ENCODE assay signal across 15 cellular contexts in the genomic region with DNA sequence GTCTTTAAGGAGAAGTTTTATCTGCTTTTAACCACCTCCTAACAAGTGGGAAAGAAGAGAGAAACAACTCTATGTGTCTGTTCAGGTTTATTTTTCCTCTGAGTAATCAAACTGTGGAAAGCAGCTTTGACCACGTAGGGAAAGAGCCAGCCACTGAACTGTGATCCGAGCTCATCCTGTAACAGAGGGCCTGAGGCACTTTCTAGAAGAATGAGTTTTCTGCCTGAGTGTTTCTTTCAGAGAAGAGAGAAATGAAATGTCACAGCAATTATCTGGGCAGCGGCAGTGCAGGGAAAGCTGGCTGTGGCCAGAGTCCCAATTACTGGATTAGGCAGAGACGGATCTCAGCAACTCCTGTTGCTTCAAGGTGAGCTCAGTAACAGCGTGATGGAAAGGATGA.
DNase-seq lines count a peak whose midpoint lies in the region; ATAC-seq and TF ChIP-seq lines count a peak whose summit lies in the region.
"Had no signal": no experiment of that assay in that cellular context is flagged by ENCODE, and none has a peak within 500 bp of the region (broad histone marks: within the 10 kb centered on the region; RNA-seq: fewer than 3 reads in every experiment).

No MANE protein-coding gene starts in this region.

- TF ChIP-seq RAD21 in SK-N-SH (IDR thresholded peaks at IDR 0.05; ENCODE audit: low read length) = no peak

- no peak overlapping the region for H2AFZ ChIP-seq in SK-N-SH (ENCODE audit: low read depth)

- H3K4me2 ChIP-seq in SK-N-SH = no peak overlapping the region

- ATAC-seq in SK-N-SH treated with all-trans-retinoic acid at 6 μM for 48 hours (no peak), WTC11 (0 out of 2 replicates have a peak, but pooled peaks have one; percentile 41), foreskin keratinocyte (peak; percentile 82), GM18907 (IDR thresholded peaks at IDR 0.05; ENCODE audit: unreplicated experiment) (no peak)
- ATAC-seq: activated CD4-positive, alpha-beta T cell treated with anti-CD3 and anti-CD28 coated beads for 36 hours; activated naive CD4-positive, alpha-beta T cell treated with anti-CD3 and anti-CD28 coated beads, Interleukin-2, amount 50 U/mL, for 72 hours had no signal

- peaks cover 4% of the 10 kb centered on the region; the same call in 1 of the 2 replicates for H3K9me3 ChIP-seq in SK-N-SH

- TF ChIP-seq EP300 in SK-N-SH (IDR thresholded peaks at IDR 0.05; ENCODE audit: borderline replicate concordance in 1 of 2, low read depth in 1 of 2, low read length in 1 of 2) = no peak

- no peaks in the 10 kb centered on the region for H3K36me3 ChIP-seq in SK-N-SH (replicated peaks in 1 of 2; ENCODE audit: control insufficient read depth in 1 of 2, insufficient read depth in 2 of 2, low read length in 1 of 2)

- H3K36me3 Mint-ChIP-seq in WTC11 (no peaks in the 10 kb centered on the region), type B pancreatic cell (no peaks in the 10 kb centered on the region)
- H3K36me3 Mint-ChIP-seq in activated CD4-positive, alpha-beta memory T cell treated with anti-CD3 and anti-CD28 coated beads for 36 hours = peaks cover 2% of the 10 kb centered on the region
- H3K36me3 Mint-ChIP-seq: activated naive CD4-positive, alpha-beta T cell treated with anti-CD3 and anti-CD28 coated beads, Interleukin-2, amount 50 U/mL, for 72 hours had no signal

- no peaks in the 10 kb centered on the region for H3K27me3 ChIP-seq in SK-N-SH (ENCODE audit: insufficient read depth)
- H3K27me3 ChIP-seq in foreskin keratinocyte = no peaks in the 10 kb centered on the region

- DNase-seq in SK-N-SH (peak; percentile 1), WTC11 (ENCODE audit: low spot score) (no peak), foreskin keratinocyte (peak in 1 of 2 donors; percentile 29), type B pancreatic cell (ENCODE audit: extremely low spot score, unreplicated experiment) (no peak), NCI-H748 treated with DMSO at 0.1 percent for 48 hours (lab: John Stamatoyannopoulos, UW) (no peak)
- DNase-seq in activated CD4-positive, alpha-beta memory T cell treated with anti-CD3 and anti-CD28 coated beads for 36 hours = no peak
- DNase-seq: activated CD4-positive, alpha-beta T cell treated with anti-CD3 and anti-CD28 coated beads for 36 hours; GOT3; head of caudate nucleus; MV-4-11; substantia nigra had no signal

- H3K9me3 Mint-ChIP-seq in WTC11 (no peaks in the 10 kb centered on the region), type B pancreatic cell (no peaks in the 10 kb centered on the region)
- no peaks in the 10 kb centered on the region for H3K9me3 Mint-ChIP-seq in activated CD4-positive, alpha-beta memory T cell treated with anti-CD3 and anti-CD28 coated beads for 36 hours
- H3K9me3 Mint-ChIP-seq: activated naive CD4-positive, alpha-beta T cell treated with anti-CD3 and anti-CD28 coated beads, Interleukin-2, amount 50 U/mL, for 72 hours; T-helper 2 cell treated with Interferon-gamma antibody and Interleukin-4, amounts not matched to agents 5 μg/mL and 100 μg/mL, for 36 hours had no signal

- no peaks in the 10 kb centered on the region for H3F3A ChIP-seq in SK-N-SH (replicated peaks; ENCODE audit: insufficient read depth)

- H3K79me2 ChIP-seq in SK-N-SH (ENCODE audit: insufficient read depth) = no peaks in the 10 kb centered on the region

- H3K4me3 ChIP-seq in SK-N-SH (ENCODE audit: low read depth in 2 of 2, low read length in 1 of 2) = no peak overlapping the region

- H3K9me2 ChIP-seq in SK-N-SH = no peaks in the 10 kb centered on the region; the same call in 1 of the 2 replicates

- H3K27ac Mint-ChIP-seq in WTC11 = no peak overlapping the region; the same call in 1 of the 2 replicates
- peak overlapping the region; percentile 4 for H3K27ac Mint-ChIP-seq in type B pancreatic cell
- no peak overlapping the region for H3K27ac Mint-ChIP-seq in activated CD4-positive, alpha-beta memory T cell treated with anti-CD3 and anti-CD28 coated beads for 36 hours
- H3K27ac Mint-ChIP-seq: activated CD4-positive, alpha-beta T cell treated with anti-CD3 and anti-CD28 coated beads for 36 hours; activated naive CD4-positive, alpha-beta T cell treated with anti-CD3 and anti-CD28 coated beads, Interleukin-2, amount 50 U/mL, for 72 hours; T-helper 2 cell treated with Interferon-gamma antibody and Interleukin-4, amounts not matched to agents 5 μg/mL and 100 μg/mL, for 36 hours had no signal

- CTCF ChIA-PET in SK-N-SH (lab: Yijun Ruan, JAX) = interaction anchor here (1.1 kb wide), 1 partner anchor 9 kb away, joined by 3 read pairs; no protein-coding TSS in a partner anchor
- CTCF ChIA-PET in WTC11 (lab: Charles Lee) = no interaction called here
- CTCF ChIA-PET in activated CD4-positive, alpha-beta memory T cell treated with anti-CD3 and anti-CD28 coated beads for 36 hours (lab: Charles Lee) = no interaction called here

- H3K4me1 Mint-ChIP-seq in WTC11 = no peaks in the 10 kb centered on the region; the same call in 1 of the 2 replicates
- peaks cover 12% of the 10 kb centered on the region for H3K4me1 Mint-ChIP-seq in type B pancreatic cell (ENCODE audit: unreplicated experiment)
- no peaks in the 10 kb centered on the region for H3K4me1 Mint-ChIP-seq in activated CD4-positive, alpha-beta memory T cell treated with anti-CD3 and anti-CD28 coated beads for 36 hours (ENCODE audit: low read depth)
- H3K4me1 Mint-ChIP-seq: activated CD4-positive, alpha-beta T cell treated with anti-CD3 and anti-CD28 coated beads for 36 hours had no signal

- H3K9ac ChIP-seq in SK-N-SH = no peak overlapping the region

- WGBS in SK-N-SH (ENCODE audit: low lambda C conversion rate) = 62% methylated on average over 5 of the region's 5 CpGs

- H3K27me3 Mint-ChIP-seq in WTC11 (ENCODE audit: low read depth) (no peaks in the 10 kb centered on the region), type B pancreatic cell (no peaks in the 10 kb centered on the region)
- no peaks in the 10 kb centered on the region for H3K27me3 Mint-ChIP-seq in activated CD4-positive, alpha-beta memory T cell treated with anti-CD3 and anti-CD28 coated beads for 36 hours
- H3K27me3 Mint-ChIP-seq: activated CD4-positive, alpha-beta T cell treated with anti-CD3 and anti-CD28 coated beads for 36 hours had no signal

- POLR2A ChIA-PET in SK-N-SH (lab: Yijun Ruan, JAX) = no interaction called here
- POLR2A ChIA-PET in WTC11 (lab: Charles Lee) = no interaction called here
- POLR2A ChIA-PET in activated CD4-positive, alpha-beta memory T cell treated with anti-CD3 and anti-CD28 coated beads for 36 hours (lab: Charles Lee) = no interaction called here

- H3K27ac ChIP-seq in SK-N-SH (ENCODE audit: low read depth in 2 of 2, low read length in 1 of 2) (no peak overlapping the region; a peak in 1 of 4 replicates), foreskin keratinocyte (no peak overlapping the region)

- no peaks in the 10 kb centered on the region for H4K20me1 ChIP-seq in SK-N-SH (ENCODE audit: insufficient read depth)

- intact Hi-C loops in activated CD4-positive, alpha-beta memory T cell treated with anti-CD3 and anti-CD28 coated beads for 36 hours (cut with micrococcal nuclease) = no loop called here

- H3K4me1 ChIP-seq in SK-N-SH (ENCODE audit: control insufficient read depth in 1 of 2, insufficient read depth in 2 of 2, low read depth in 1 of 2, low read length in 1 of 2) (peaks cover 0 to 5% of the 10 kb centered on the region in 2 experiments; a peak in 2 of 4 replicates), foreskin keratinocyte (peaks cover 7% of the 10 kb centered on the region)

- TF ChIP-seq CTCF in SK-N-SH (IDR thresholded peaks at IDR 0.05) (no peak), WTC11 (IDR thresholded peaks at IDR 0.05) (no peak), foreskin keratinocyte (conservative IDR thresholded peaks at IDR 0.05) (no peak), type B pancreatic cell (conservative IDR thresholded peaks at IDR 0.05) (no peak)

- H3K4me3 Mint-ChIP-seq in WTC11 = no peak overlapping the region
- H3K4me3 Mint-ChIP-seq in type B pancreatic cell = peak overlapping the region; percentile 26
- H3K4me3 Mint-ChIP-seq in activated CD4-positive, alpha-beta memory T cell treated with anti-CD3 and anti-CD28 coated beads for 36 hours = no peak overlapping the region
- H3K4me3 Mint-ChIP-seq: activated CD4-positive, alpha-beta T cell treated with anti-CD3 and anti-CD28 coated beads for 36 hours; T-helper 2 cell treated with Interferon-gamma antibody and Interleukin-4, amounts not matched to agents 5 μg/mL and 100 μg/mL, for 36 hours had no signal

TF ChIP-seq in SK-N-SH, 30 proteins besides CTCF, POLR2A, EP300 and RAD21 (continues in another document):
- TF ChIP-seq RCOR1 (IDR thresholded peaks at IDR 0.05; ENCODE audit: low read length) = no peak
- TF ChIP-seq, protein P1, sequence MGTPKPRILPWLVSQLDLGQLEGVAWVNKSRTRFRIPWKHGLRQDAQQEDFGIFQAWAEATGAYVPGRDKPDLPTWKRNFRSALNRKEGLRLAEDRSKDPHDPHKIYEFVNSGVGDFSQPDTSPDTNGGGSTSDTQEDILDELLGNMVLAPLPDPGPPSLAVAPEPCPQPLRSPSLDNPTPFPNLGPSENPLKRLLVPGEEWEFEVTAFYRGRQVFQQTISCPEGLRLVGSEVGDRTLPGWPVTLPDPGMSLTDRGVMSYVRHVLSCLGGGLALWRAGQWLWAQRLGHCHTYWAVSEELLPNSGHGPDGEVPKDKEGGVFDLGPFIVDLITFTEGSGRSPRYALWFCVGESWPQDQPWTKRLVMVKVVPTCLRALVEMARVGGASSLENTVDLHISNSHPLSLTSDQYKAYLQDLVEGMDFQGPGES (IDR thresholded peaks at IDR 0.05; ENCODE audit: low read depth, low read length) = no peak

TF ChIP-seq in SK-N-SH treated with all-trans-retinoic acid at 6 μM for 48 hours, 23 proteins besides CTCF, POLR2A, EP300 and RAD21 (continues in another document):
- no peak for TF ChIP-seq ZNF565 (CRISPR knock-in tag; conservative IDR thresholded peaks at IDR 0.05; ENCODE audit: low read depth)
- TF ChIP-seq ZC3H10 (CRISPR knock-in tag; IDR thresholded peaks at IDR 0.05) = no peak
- no peak for TF ChIP-seq ZFP3 (CRISPR knock-in tag; IDR thresholded peaks at IDR 0.05)

TF ChIP-seq in WTC11, 78 proteins besides CTCF, POLR2A, EP300 and RAD21 (continues in another document):
- TF ChIP-seq, protein P2, sequence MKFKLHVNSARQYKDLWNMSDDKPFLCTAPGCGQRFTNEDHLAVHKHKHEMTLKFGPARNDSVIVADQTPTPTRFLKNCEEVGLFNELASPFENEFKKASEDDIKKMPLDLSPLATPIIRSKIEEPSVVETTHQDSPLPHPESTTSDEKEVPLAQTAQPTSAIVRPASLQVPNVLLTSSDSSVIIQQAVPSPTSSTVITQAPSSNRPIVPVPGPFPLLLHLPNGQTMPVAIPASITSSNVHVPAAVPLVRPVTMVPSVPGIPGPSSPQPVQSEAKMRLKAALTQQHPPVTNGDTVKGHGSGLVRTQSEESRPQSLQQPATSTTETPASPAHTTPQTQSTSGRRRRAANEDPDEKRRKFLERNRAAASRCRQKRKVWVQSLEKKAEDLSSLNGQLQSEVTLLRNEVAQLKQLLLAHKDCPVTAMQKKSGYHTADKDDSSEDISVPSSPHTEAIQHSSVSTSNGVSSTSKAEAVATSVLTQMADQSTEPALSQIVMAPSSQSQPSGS (CRISPR knock-in tag; IDR thresholded peaks at IDR 0.05; ENCODE audit: borderline replicate concordance, low read depth) = no peak
- TF ChIP-seq OVOL2 (CRISPR knock-in tag; IDR thresholded peaks at IDR 0.05; ENCODE audit: borderline replicate concordance) = no peak

Comparison
In these comparisons a context has a peak if more than half of its experiments do, and no peak if none do; other contexts are left out.
1. ATAC-seq: peak in WTC11 (single experiment) and foreskin keratinocyte (single experiment); none in SK-N-SH treated with all-trans-retinoic acid at 6 μM for 48 hours (single experiment) and GM18907 (single experiment).